13 cellular contexts compared by ENCODE assay signal in genomic region chr2:146986161-146986560, GRCh38.
DNase-seq lines count a peak whose midpoint lies in the region; ATAC-seq and TF ChIP-seq lines count a peak whose summit lies in the region.
"Had no signal": no experiment of that assay in that cellular context is flagged by ENCODE, and none has a peak within 500 bp of the region (broad histone marks: within the 10 kb centered on the region; RNA-seq: fewer than 3 reads in every experiment).

No MANE protein-coding gene starts in this region.

- peak overlapping the region; percentile 51 to 77 (median 63) for H3K4me2 ChIP-seq in BLaER1 treated with 17β-estradiol and CSF1 and Interleukin-3, amounts not matched to agents 10 nM and 100 nM
- H3K4me2 ChIP-seq in GM23338 = no peak overlapping the region
- H3K4me2 ChIP-seq: KMS-11 had no signal

- no peak for TF ChIP-seq CTCF in GM23338 (conservative IDR thresholded peaks at IDR 0.05; ENCODE audit: low read depth in 2 of 2)
- no peak for TF ChIP-seq CTCF in VCaP (conservative IDR thresholded peaks at IDR 0.05)

- H3K36me3 Mint-ChIP-seq in GM23338 (ENCODE audit: low read depth) = no peaks in the 10 kb centered on the region

- ATAC-seq in GM23338 = no peak

- intact Hi-C loops in cardiac septum (cut with DNase I) = no loop called here

- H3K36me3 ChIP-seq in BLaER1 treated with 17β-estradiol and CSF1 and Interleukin-3, amounts not matched to agents 10 nM and 100 nM = no peaks in the 10 kb centered on the region
- no peaks in the 10 kb centered on the region for H3K36me3 ChIP-seq in GM23338 (ENCODE audit: insufficient read depth)
- H3K36me3 ChIP-seq: ascending aorta had no signal

- peaks cover 9% of the 10 kb centered on the region; the same call in 2 of the 3 replicates for H3K4me1 Mint-ChIP-seq in GM23338

- H3K27ac Mint-ChIP-seq in GM23338 = no peak overlapping the region

- H2AFZ ChIP-seq in GM23338 = peak overlapping the region; percentile 29; the same call in 1 of the 2 replicates

- H3K27ac ChIP-seq in BLaER1 treated with 17β-estradiol and CSF1 and Interleukin-3, amounts not matched to agents 10 nM and 100 nM = no peak overlapping the region; a peak in 1 of 22 replicates
- H3K27ac ChIP-seq in GM23338 (ENCODE audit: low read depth) (no peak overlapping the region), VCaP (peak overlapping the region; percentile 56; the same call in 1 of the 2 replicates)
- H3K27ac ChIP-seq: ascending aorta, KMS-11 had no signal

- H3K9me3 Mint-ChIP-seq in GM23338 = no peaks in the 10 kb centered on the region; the same call in 2 of the 3 replicates

- H3K79me2 ChIP-seq in GM23338 (replicated peaks; ENCODE audit: insufficient read depth) = no peaks in the 10 kb centered on the region

- peaks cover 0 to 2% (median 0%) of the 10 kb centered on the region in 11 experiments; a peak in 4 of 22 replicates for H3K9me3 ChIP-seq in BLaER1 treated with 17β-estradiol and CSF1 and Interleukin-3, amounts not matched to agents 10 nM and 100 nM (replicated peaks in 1 of 11)
- H3K9me3 ChIP-seq: ascending aorta had no signal

- no peak overlapping the region for H3K4me3 Mint-ChIP-seq in GM23338

- peaks cover 28 to 59% (median 38%) of the 10 kb centered on the region in 10 experiments for H3K4me1 ChIP-seq in BLaER1 treated with 17β-estradiol and CSF1 and Interleukin-3, amounts not matched to agents 10 nM and 100 nM
- no peaks in the 10 kb centered on the region; the same call in 1 of the 2 replicates for H3K4me1 ChIP-seq in GM23338 (ENCODE audit: insufficient read depth)
- H3K4me1 ChIP-seq: ascending aorta had no signal

- no peaks in the 10 kb centered on the region for H3K27me3 Mint-ChIP-seq in GM23338 (ENCODE audit: insufficient read depth, low read depth, poor library complexity)

- no peaks in the 10 kb centered on the region for H4K20me1 ChIP-seq in BLaER1 treated with 17β-estradiol and CSF1 and Interleukin-3, amounts not matched to agents 10 nM and 100 nM
- no peaks in the 10 kb centered on the region for H4K20me1 ChIP-seq in GM23338 (replicated peaks; ENCODE audit: insufficient read depth)

- H3K4me3 ChIP-seq in BLaER1 treated with 17β-estradiol and CSF1 and Interleukin-3, amounts not matched to agents 10 nM and 100 nM = no peak overlapping the region
- H3K4me3 ChIP-seq in GM23338 = no peak overlapping the region
- H3K4me3 ChIP-seq: ascending aorta had no signal

- no peaks in the 10 kb centered on the region; the same call in 1 of the 2 replicates for H3K9me2 ChIP-seq in GM23338 (ENCODE audit: insufficient read depth)

- no peaks in the 10 kb centered on the region for H3K27me3 ChIP-seq in BLaER1 treated with 17β-estradiol and CSF1 and Interleukin-3, amounts not matched to agents 10 nM and 100 nM
- H3K27me3 ChIP-seq in GM23338 (ENCODE audit: insufficient read depth) = no peaks in the 10 kb centered on the region
- H3K27me3 ChIP-seq: ascending aorta had no signal

- no peak overlapping the region for H3K9ac ChIP-seq in BLaER1 treated with 17β-estradiol and CSF1 and Interleukin-3, amounts not matched to agents 10 nM and 100 nM
- H3K9ac ChIP-seq: KMS-11 had no signal

- no peak for DNase-seq in GM23338 (ENCODE audit: low spot score)
- peak; percentile 22 for DNase-seq in iris pigment epithelial cell (ENCODE audit: low read depth)
- DNase-seq in cardiac septum (ENCODE audit: low spot score) = no peak
- no peak for DNase-seq in activated T-cell treated with anti-CD3 and anti-CD28 coated beads, Interleukin-2, amount 50 U/mL, for 1 hour
- DNase-seq in NCI-H524 treated with DMSO at 0.1 percent for 48 hours (lab: John Stamatoyannopoulos, UW) = no peak
- no peak for DNase-seq in iPS-NIHi11 (ENCODE audit: low spot score)
- DNase-seq: GF-D8, NCI-H2227 treated with DMSO at 0.1 percent for 48 hours, SHP77 treated with DMSO at 0.1 percent for 48 hours had no signal

- H3F3A ChIP-seq in GM23338 (replicated peaks; ENCODE audit: low read depth) = no peaks in the 10 kb centered on the region

TF ChIP-seq in GM23338, 12 proteins besides CTCF, POLR2A, EP300 and RAD21 (continues in another document):
- TF ChIP-seq JUNB (IDR thresholded peaks at IDR 0.05; ENCODE audit: unreplicated experiment) = no peak
- TF ChIP-seq EZH2 (IDR thresholded peaks at IDR 0.05; ENCODE audit: low read depth, unreplicated experiment) = no peak
- no peak for TF ChIP-seq NANOG (IDR thresholded peaks at IDR 0.05; ENCODE audit: borderline replicate concordance)
- TF ChIP-seq ZNF114 (CRISPR knock-in tag; IDR thresholded peaks at IDR 0.05) = no peak
- no peak for TF ChIP-seq STAT1 (IDR thresholded peaks at IDR 0.05; ENCODE audit: unreplicated experiment)
- no peak for TF ChIP-seq ZNF331 (CRISPR knock-in tag; IDR thresholded peaks at IDR 0.05; ENCODE audit: low read depth)
- TF ChIP-seq EZH2phosphoT487 (IDR thresholded peaks at IDR 0.05; ENCODE audit: unreplicated experiment) = no peak
- TF ChIP-seq, protein P1, sequence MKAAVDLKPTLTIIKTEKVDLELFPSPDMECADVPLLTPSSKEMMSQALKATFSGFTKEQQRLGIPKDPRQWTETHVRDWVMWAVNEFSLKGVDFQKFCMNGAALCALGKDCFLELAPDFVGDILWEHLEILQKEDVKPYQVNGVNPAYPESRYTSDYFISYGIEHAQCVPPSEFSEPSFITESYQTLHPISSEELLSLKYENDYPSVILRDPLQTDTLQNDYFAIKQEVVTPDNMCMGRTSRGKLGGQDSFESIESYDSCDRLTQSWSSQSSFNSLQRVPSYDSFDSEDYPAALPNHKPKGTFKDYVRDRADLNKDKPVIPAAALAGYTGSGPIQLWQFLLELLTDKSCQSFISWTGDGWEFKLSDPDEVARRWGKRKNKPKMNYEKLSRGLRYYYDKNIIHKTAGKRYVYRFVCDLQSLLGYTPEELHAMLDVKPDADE (IDR thresholded peaks at IDR 0.05) = no peak
- TF ChIP-seq REST (IDR thresholded peaks at IDR 0.05; ENCODE audit: unreplicated experiment) = no peak
